In genomic region chr4:24850669-24851068, GRCh38 we compare ENCODE assay signal across 14 cellular contexts. TPM values are rescaled to one million over a fixed set of nuclear protein-coding genes. Genes with fewer than 3 reads are reported as not detected.
DNase-seq lines count a peak whose midpoint lies in the region; ATAC-seq, FAIRE-seq and TF ChIP-seq lines count a peak whose summit lies in the region.
"Had no signal": no experiment of that assay in that cellular context is flagged by ENCODE, and none has a peak within 500 bp of the region (broad histone marks: within the 10 kb centered on the region; RNA-seq: fewer than 3 reads in every experiment).

No MANE protein-coding gene starts in this region.

- intact Hi-C loops in left lung (cut with DNase I), result no loop called here

- no peak overlapping the region for H3K4me3 Mint-ChIP-seq in astrocyte (ENCODE audit: unreplicated experiment)
- no peak overlapping the region for H3K4me3 Mint-ChIP-seq in activated T-cell treated with anti-CD3 and anti-CD28 coated beads, Interleukin-2, amount 50 U/mL, for 4 hours
- H3K4me3 Mint-ChIP-seq: activated CD4-positive, alpha-beta T cell treated with anti-CD3 and anti-CD28 coated beads, Interleukin-2, amount 10 ng/mL, durations not matched to agents 24 days and 14 days; CD4-positive, CD25-positive, alpha-beta regulatory T cell had no signal

- no peak overlapping the region for H3K4me3 ChIP-seq in AG04449 (ENCODE audit: low read depth, low read length)
- H3K4me3 ChIP-seq in astrocyte (ENCODE audit: insufficient read depth, low read depth, low read length), result no peak overlapping the region
- no peak overlapping the region for H3K4me3 ChIP-seq in left lung
- H3K4me3 ChIP-seq: body of pancreas, pancreas had no signal

- H3K79me2 ChIP-seq in astrocyte (ENCODE audit: insufficient read depth, low read length), result no peaks in the 10 kb centered on the region

- H3K36me3 ChIP-seq in astrocyte (ENCODE audit: insufficient read depth, low read length), result no peaks in the 10 kb centered on the region
- H3K36me3 ChIP-seq in left lung, result no peaks in the 10 kb centered on the region
- H3K36me3 ChIP-seq: pancreas had no signal

- H3K9me3 ChIP-seq in astrocyte (ENCODE audit: insufficient read depth, low read depth, low read length) (no peaks in the 10 kb centered on the region), left lung (no peaks in the 10 kb centered on the region)
- H3K9me3 ChIP-seq: body of pancreas, pancreas had no signal

- CTCF ChIA-PET in AG04449 (lab: Yijun Ruan, JAX), result no interaction called here

- peak overlapping the region; percentile 72 for H3K27ac ChIP-seq in astrocyte (ENCODE audit: low read depth, low read length)
- no peak overlapping the region for H3K27ac ChIP-seq in left lung
- H3K27ac ChIP-seq: body of pancreas, pancreas had no signal

- no peaks in the 10 kb centered on the region for H3K27me3 Mint-ChIP-seq in astrocyte (ENCODE audit: low read depth, unreplicated experiment)
- peaks cover 8% of the 10 kb centered on the region for H3K27me3 Mint-ChIP-seq in activated T-cell treated with anti-CD3 and anti-CD28 coated beads, Interleukin-2, amount 50 U/mL, for 4 hours (ENCODE audit: low read depth)
- H3K27me3 Mint-ChIP-seq: activated CD4-positive, alpha-beta T cell treated with anti-CD3 and anti-CD28 coated beads, Interleukin-2, amount 10 ng/mL, durations not matched to agents 24 days and 14 days had no signal

- TF ChIP-seq CTCF in AG04449 (IDR thresholded peaks at IDR 0.05; ENCODE audit: insufficient read depth, low read length, missing control alignments) (no peak), astrocyte (IDR thresholded peaks at IDR 0.05; ENCODE audit: insufficient read depth, low read depth, low read length) (no peak), left lung (IDR thresholded peaks at IDR 0.05) (no peak)

- no peak overlapping the region for H2AFZ ChIP-seq in astrocyte (ENCODE audit: low read depth, low read length)

- H3K4me2 ChIP-seq in astrocyte (ENCODE audit: low read length), result peak overlapping the region; percentile 56

- FAIRE-seq in astrocyte (lab: Jason Lieb, UNC), result peak; percentile 56
- FAIRE-seq: pancreas had no signal

- peaks cover 2% of the 10 kb centered on the region for H3K9me3 Mint-ChIP-seq in astrocyte (ENCODE audit: unreplicated experiment)
- H3K9me3 Mint-ChIP-seq in activated T-cell treated with anti-CD3 and anti-CD28 coated beads, Interleukin-2, amount 50 U/mL, for 4 hours, result no peaks in the 10 kb centered on the region
- H3K9me3 Mint-ChIP-seq: activated CD4-positive, alpha-beta T cell treated with anti-CD3 and anti-CD28 coated beads, Interleukin-2, amount 10 ng/mL, durations not matched to agents 24 days and 14 days had no signal

- H3K4me1 ChIP-seq in astrocyte (ENCODE audit: insufficient read depth, low read length) (peaks cover 28% of the 10 kb centered on the region), left lung (peaks cover 0 to 3% of the 10 kb centered on the region in 2 donors)
- H3K4me1 ChIP-seq: body of pancreas, pancreas had no signal

- H3K27me3 ChIP-seq in astrocyte (ENCODE audit: insufficient read depth, low read length), result no peaks in the 10 kb centered on the region
- no peaks in the 10 kb centered on the region for H3K27me3 ChIP-seq in left lung
- H3K27me3 ChIP-seq: body of pancreas, pancreas had no signal

- peaks cover 3% of the 10 kb centered on the region for H3K36me3 Mint-ChIP-seq in astrocyte (ENCODE audit: low read depth, unreplicated experiment)
- H3K36me3 Mint-ChIP-seq in activated T-cell treated with anti-CD3 and anti-CD28 coated beads, Interleukin-2, amount 50 U/mL, for 4 hours (ENCODE audit: insufficient read depth), result no peaks in the 10 kb centered on the region
- H3K36me3 Mint-ChIP-seq: CD4-positive, CD25-positive, alpha-beta regulatory T cell had no signal

- peaks cover 30% of the 10 kb centered on the region for H3K4me1 Mint-ChIP-seq in astrocyte (ENCODE audit: low read depth, unreplicated experiment)
- no peaks in the 10 kb centered on the region for H3K4me1 Mint-ChIP-seq in activated T-cell treated with anti-CD3 and anti-CD28 coated beads, Interleukin-2, amount 50 U/mL, for 4 hours (ENCODE audit: low read depth)
- H3K4me1 Mint-ChIP-seq: activated CD4-positive, alpha-beta T cell treated with anti-CD3 and anti-CD28 coated beads, Interleukin-2, amount 10 ng/mL, durations not matched to agents 24 days and 14 days had no signal

- H3K9ac ChIP-seq in astrocyte (ENCODE audit: low read length), result peak overlapping the region; percentile 45

- H3K27ac Mint-ChIP-seq in astrocyte (ENCODE audit: unreplicated experiment), result peak overlapping the region; percentile 48
- H3K27ac Mint-ChIP-seq: activated CD4-positive, alpha-beta T cell treated with anti-CD3 and anti-CD28 coated beads, Interleukin-2, amount 10 ng/mL, durations not matched to agents 24 days and 14 days; CD4-positive, CD25-positive, alpha-beta regulatory T cell had no signal

- DNase-seq in AG04449 (ENCODE audit: low read depth, low spot score) (peak; percentile 63), astrocyte (ENCODE audit: low read depth) (peak; percentile 91), left lung (no peak), mucosa of gallbladder (ENCODE audit: low spot score) (no peak), NCI-H345 treated with DMSO at 0.1 percent for 48 hours (lab: John Stamatoyannopoulos, UW; ENCODE audit: unreplicated experiment) (no peak), 8988T (no peak)
- no peak for DNase-seq in activated T-cell treated with anti-CD3 and anti-CD28 coated beads, Interleukin-2, amount 50 U/mL, for 4 hours
- DNase-seq: activated CD4-positive, alpha-beta T cell treated with anti-CD3 and anti-CD28 coated beads, Interleukin-2, amount 10 ng/mL, durations not matched to agents 24 days and 14 days; CD4-positive, CD25-positive, alpha-beta regulatory T cell; NCI-H1105; OCI-M1; pancreas had no signal

- ATAC-seq in HG02870 (IDR thresholded peaks at IDR 0.05; ENCODE audit: unreplicated experiment) (peak; percentile 73), left lung (peak; percentile 53)
- no peak for ATAC-seq in activated T-cell treated with anti-CD3 and anti-CD28 coated beads, Interleukin-2, amount 50 U/mL, for 4 hours
- ATAC-seq: body of pancreas had no signal

- no peaks in the 10 kb centered on the region for H4K20me1 ChIP-seq in astrocyte (ENCODE audit: insufficient read depth, low read length)

- POLR2A ChIA-PET in AG04449 (lab: Yijun Ruan, JAX), result no interaction called here

RNA-seq across cellular contexts. Expression of gene SOD3, which starts 55.3 kb away (rescaled TPM):
- total RNA-seq in astrocyte, result 8.6 and 12.0 TPM in 2 replicates
- total RNA-seq in left lung, result 100 to 1,000 TPM in 1 of 2 donors, 10 to 100 TPM in 1; 80.0 to 236 TPM
- 86.8 TPM for total RNA-seq in mucosa of gallbladder
- under 1 TPM in 2 of 3 donors, not detected in 1; 0.14 to 0.20 TPM for total RNA-seq in activated T-cell treated with anti-CD3 and anti-CD28 coated beads, Interleukin-2, amount 50 U/mL, for 4 hours
- total RNA-seq: activated CD4-positive, alpha-beta T cell treated with anti-CD3 and anti-CD28 coated beads, Interleukin-2, amount 10 ng/mL, durations not matched to agents 24 days and 14 days; CD4-positive, CD25-positive, alpha-beta regulatory T cell had no signal

Comparison
In these comparisons a context has a peak if more than half of its experiments do, and no peak if none do; other contexts are left out.
1. DNase-seq: peak in AG04449 (single experiment) and astrocyte (single experiment); none in left lung (0 of 2), mucosa of gallbladder (single experiment), NCI-H345 treated with DMSO at 0.1 percent for 48 hours (single experiment), activated T-cell treated with anti-CD3 and anti-CD28 coated beads, Interleukin-2, amount 50 U/mL, for 4 hours (single experiment) and 8988T (single experiment).
2. ATAC-seq: peak in HG02870 (single experiment) and left lung (single experiment); none in activated T-cell treated with anti-CD3 and anti-CD28 coated beads, Interleukin-2, amount 50 U/mL, for 4 hours (0 of 2).